In the genomic region with DNA sequence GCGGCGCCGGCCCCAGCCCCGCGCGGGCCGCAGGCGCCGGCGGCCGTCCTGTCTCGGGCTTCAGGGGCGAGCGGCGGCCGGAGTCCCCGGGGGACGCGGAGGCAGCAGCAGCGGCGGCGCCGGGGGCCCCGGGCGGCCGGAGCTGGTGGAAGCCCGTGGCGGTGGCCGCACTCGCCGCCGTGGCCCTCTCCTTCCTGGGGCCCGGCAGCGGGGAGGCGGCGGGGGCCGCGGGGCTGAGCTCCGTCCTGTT, we compare ENCODE assay signal across 7 cellular contexts. TPM values are rescaled to one million over a fixed set of nuclear protein-coding genes. Genes with fewer than 3 reads are reported as not detected.
DNase-seq lines count a peak whose midpoint lies in the region; ATAC-seq and TF ChIP-seq lines count a peak whose summit lies in the region.
"Not testable (repeated sequence)": the region's sequence is repeated elsewhere in the genome, so short reads cannot be mapped to it uniquely, and the experiment has no call there.

No MANE protein-coding gene starts in this region.

- peak overlapping the region; percentile 95 for H3K4me3 ChIP-seq in coronary artery
- peak overlapping the region; percentile 87 for H3K4me3 ChIP-seq in iPS-18c (ENCODE audit: insufficient read depth, low read depth, low read length)
- H3K4me3 ChIP-seq in psoas muscle: peak overlapping the region; percentile 71

- peaks cover 14% of the 10 kb centered on the region for H3K4me1 ChIP-seq in psoas muscle

- CTCF ChIA-PET in RWPE1 (lab: Yijun Ruan, JAX): interaction anchor here (0.6 kb wide), 2 partner anchors 187 to 194 kb away, joined by 3 to 6 read pairs; no protein-coding TSS in a partner anchor

- H3K9me3 ChIP-seq in iPS-18c (ENCODE audit: control insufficient read depth, insufficient read depth, low read length); psoas muscle: not testable (repeated sequence)

- POLR2A ChIA-PET in RWPE1 (lab: Yijun Ruan, JAX; ENCODE audit: low non-redundant PET): not testable (repeated sequence)

- peak; percentile 9 for ATAC-seq in GM18520 (IDR thresholded peaks at IDR 0.05; ENCODE audit: unreplicated experiment)
- ATAC-seq in GM21825 (IDR thresholded peaks at IDR 0.05; ENCODE audit: unreplicated experiment): peak; percentile 5
- ATAC-seq in HG03196 (IDR thresholded peaks at IDR 0.05; ENCODE audit: unreplicated experiment): peak; percentile 12
- peak in 3 of 4 donors; percentile 14 to 20 (median 16) for ATAC-seq in psoas muscle

- H3K27ac ChIP-seq in RWPE1 (peak overlapping the region; percentile 66), coronary artery (peak overlapping the region; percentile 76 to 96), psoas muscle (peak overlapping the region; percentile 90)

- TF ChIP-seq CTCF in RWPE1 (conservative IDR thresholded peaks at IDR 0.05; ENCODE audit: low read depth); coronary artery (IDR thresholded peaks at IDR 0.05); psoas muscle (IDR thresholded peaks at IDR 0.05): not testable (repeated sequence)

- not testable (repeated sequence) for H3K36me3 ChIP-seq in psoas muscle (ENCODE audit: insufficient read depth in 1 of 2, low read depth in 1 of 2)

- not testable (repeated sequence) for DNase-seq in RWPE1 (ENCODE audit: low spot score); coronary artery (ENCODE audit: low spot score); psoas muscle

- H3K27me3 ChIP-seq in psoas muscle (ENCODE audit: insufficient read depth in 3 of 3, low read length in 2 of 3): not testable (repeated sequence)

- intact Hi-C loops in psoas muscle (cut with DNase I): loop anchor here (2.0 to 10.0 kb wide), 6 partner anchors 38 to 825 kb away; partner anchors contain the start of genes ANKRD37 (in 1 of the 2) and LRP2BP (in 1 of the 2)

- 0 to 2% (median 1%) methylated on average over 9 to 39 of the region's 39 CpGs for WGBS in psoas muscle, 3 donors

RNA-seq across cellular contexts. Expression of gene SNX25, which starts 0.4 kb away (rescaled TPM):
- total RNA-seq in psoas muscle: 10 to 100 TPM in 2 of 4 donors, 1 to 10 TPM in 2; 9.1 to 12.0 (median 10.3) TPM
- polyA plus RNA-seq in psoas muscle: 10 to 100 TPM in 1 of 3 donors, 1 to 10 TPM in 2; 5.3 to 13.0 (median 6.1) TPM

RNA-seq across cellular contexts. Expression of gene CFAP97, which starts 6.0 kb away (rescaled TPM):
- 10 to 100 TPM; 10.1 to 20.3 (median 11.3) TPM for total RNA-seq in psoas muscle
- 1 to 10 TPM; 3.0 to 7.7 (median 7.5) TPM for polyA plus RNA-seq in psoas muscle
